In genomic region chr11:45145421-45146071, GRCh38 we compare ENCODE assay signal across 8 cellular contexts. TPM values are rescaled to one million over a fixed set of nuclear protein-coding genes. Genes with fewer than 3 reads are reported as not detected.
DNase-seq lines count a peak whose midpoint lies in the region; ATAC-seq and TF ChIP-seq lines count a peak whose summit lies in the region.

No MANE protein-coding gene starts in this region.

- no peaks in the 10 kb centered on the region for H3K36me3 ChIP-seq in A673 (ENCODE audit: insufficient read depth, low read length, poor library complexity, severe bottlenecking)
- H3K36me3 ChIP-seq in HEK293 (ENCODE audit: control insufficient read depth in 2 of 2, insufficient read depth in 1 of 2, low read length in 2 of 2) = no peaks in the 10 kb centered on the region

- no TSS peak for BruUV-seq in A673 (replicated peaks; lab: Mats Ljungman, UMichigan)

- H3K9me3 Mint-ChIP-seq in activated naive CD8-positive, alpha-beta T cell treated with anti-CD3 and anti-CD28 coated beads for 36 hours = peaks cover 1% of the 10 kb centered on the region

- intact Hi-C loops in A673 (cut with micrococcal nuclease; ENCODE audit: unreplicated experiment) = no loop called here

- CTCF ChIA-PET in A673 (lab: Charles Lee) (no interaction called here), HEK293 (lab: Yijun Ruan, JAX) (interaction anchor here (1.1 kb wide), 1 partner anchor 88 kb away, joined by 3 read pairs; no protein-coding TSS in a partner anchor)

- peak overlapping the region; percentile 83 for H3K4me3 Mint-ChIP-seq in activated naive CD8-positive, alpha-beta T cell treated with anti-CD3 and anti-CD28 coated beads for 36 hours

- peaks cover 7% of the 10 kb centered on the region for H3K36me3 Mint-ChIP-seq in activated naive CD8-positive, alpha-beta T cell treated with anti-CD3 and anti-CD28 coated beads for 36 hours

- peaks cover 12% of the 10 kb centered on the region for H3K27me3 ChIP-seq in A673 (replicated peaks; ENCODE audit: insufficient read depth, low read depth, low read length, poor library complexity)

- POLR2A ChIA-PET in A673 (lab: Charles Lee; ENCODE audit: low non-redundant PET) = interaction anchor here (0.6 to 0.7 kb wide), 2 partner anchors 68 to 613 kb away, joined by 4 to 6 read pairs; no protein-coding TSS in a partner anchor
- POLR2A ChIA-PET in HEK293 (lab: Yijun Ruan, JAX) = no interaction called here

- peaks cover 36% of the 10 kb centered on the region for H3K27me3 Mint-ChIP-seq in activated naive CD8-positive, alpha-beta T cell treated with anti-CD3 and anti-CD28 coated beads for 36 hours

- DNase-seq in A673 (ENCODE audit: low spot score) (peak; percentile 66), hepatic stellate cell (ENCODE audit: low spot score) (peak; percentile 58), renal cortical epithelial cell (ENCODE audit: low read depth) (peak; percentile 33), omental fat pad (ENCODE audit: low spot score) (no peak), occipital lobe (lab: John Stamatoyannopoulos, UW) (no peak)
- no peak for DNase-seq in activated naive CD8-positive, alpha-beta T cell treated with anti-CD3 and anti-CD28 coated beads for 36 hours
- no peak for DNase-seq in stimulated activated CD4-positive, alpha-beta T cell treated with anti-CD3 and anti-CD28 coated beads, Interleukin-4, amount 100 ng/mL, for 1 hour

- peak overlapping the region; percentile 88 for H3K27ac Mint-ChIP-seq in activated naive CD8-positive, alpha-beta T cell treated with anti-CD3 and anti-CD28 coated beads for 36 hours

- no peak for ATAC-seq in omental fat pad (ENCODE audit: low FRiP score)

- peaks cover 36% of the 10 kb centered on the region for H3K4me1 Mint-ChIP-seq in activated naive CD8-positive, alpha-beta T cell treated with anti-CD3 and anti-CD28 coated beads for 36 hours

- H3K4me1 ChIP-seq in A673 (ENCODE audit: insufficient read depth, low read length, poor library complexity, severe bottlenecking) (peaks cover 10% of the 10 kb centered on the region), HEK293 (ENCODE audit: control insufficient read depth, insufficient read depth, low read length) (no peaks in the 10 kb centered on the region)

- H3K4me3 ChIP-seq in A673 (ENCODE audit: low read depth, low read length, poor library complexity, severe bottlenecking) = peak overlapping the region; percentile 68
- peak overlapping the region; percentile 61; the same call in 1 of the 2 replicates for H3K4me3 ChIP-seq in HEK293 (ENCODE audit: low read depth, low read length)

- H3K27ac ChIP-seq in A673 (ENCODE audit: low read depth, low read length, poor library complexity, severe bottlenecking) (no peak overlapping the region), HEK293 (ENCODE audit: extremely low read depth, low read depth, low read length) (no peak overlapping the region)

- H3K9me3 ChIP-seq in A673 (ENCODE audit: low read depth, low read length, poor library complexity, severe bottlenecking) = no peaks in the 10 kb centered on the region
- no peaks in the 10 kb centered on the region for H3K9me3 ChIP-seq in HEK293 (ENCODE audit: control insufficient read depth, insufficient read depth, low read depth, low read length)

- TF ChIP-seq CTCF in A673 (conservative IDR thresholded peaks at IDR 0.05; ENCODE audit: low read depth, low read length) (no peak), HEK293 (tag by site-specific recombination; IDR thresholded peaks at IDR 0.05) (no peak), omental fat pad (IDR thresholded peaks at IDR 0.05) (no peak)

TF ChIP-seq in HEK293, 187 proteins besides CTCF, POLR2A, EP300 and RAD21:
- no peak for TF ChIP-seq ZNF561 (tag by site-specific recombination; IDR thresholded peaks at IDR 0.05; ENCODE audit: borderline replicate concordance)
- peak; percentile 46 for TF ChIP-seq REST (tag by site-specific recombination; IDR thresholded peaks at IDR 0.05)

RNA-seq across cellular contexts. Expression of gene PRDM11, which starts 0.9 kb away (rescaled TPM):
- total RNA-seq in A673 (2021) (12.6 and 15.4 TPM in 2 replicates), renal cortical epithelial cell (2.3 and 10.1 TPM in 2 replicates), omental fat pad (10 to 100 TPM in 2 of 4 donors, 1 to 10 TPM in 2; 7.0 to 15.6 (median 10.7) TPM), occipital lobe (6.2 TPM)
- total RNA-seq in activated naive CD8-positive, alpha-beta T cell treated with anti-CD3 and anti-CD28 coated beads for 36 hours = 1 to 10 TPM; 4.7 to 4.8 TPM

Comparison
In these comparisons a context has a peak if more than half of its experiments do, and no peak if none do; other contexts are left out.
1. DNase-seq: peak in A673 (single experiment), hepatic stellate cell (single experiment) and renal cortical epithelial cell (single experiment); none in activated naive CD8-positive, alpha-beta T cell treated with anti-CD3 and anti-CD28 coated beads for 36 hours (single experiment), stimulated activated CD4-positive, alpha-beta T cell treated with anti-CD3 and anti-CD28 coated beads, Interleukin-4, amount 100 ng/mL, for 1 hour (single experiment), omental fat pad (single experiment) and occipital lobe (single experiment).